In the genomic region with DNA sequence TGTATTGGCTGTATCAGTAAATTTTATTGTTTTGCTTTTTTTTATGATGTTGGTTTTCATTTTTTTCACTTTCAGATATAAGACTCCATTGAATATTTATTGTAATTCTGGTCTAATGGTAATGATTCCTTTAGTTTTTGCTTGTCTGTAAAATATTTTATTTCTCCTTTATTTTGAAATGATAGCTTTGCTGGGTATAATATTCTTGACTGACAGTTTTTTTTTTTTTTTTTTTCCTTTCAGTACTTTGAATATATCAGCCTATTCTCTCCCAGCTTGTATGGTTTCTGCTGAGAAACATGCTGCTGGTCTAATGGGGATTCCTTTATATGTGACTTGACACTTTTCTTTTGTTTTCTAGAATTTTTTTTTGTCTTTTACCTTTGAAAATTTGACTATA, we compare ENCODE assay signal across 23 cellular contexts.
"Had no signal": no experiment of that assay in that cellular context is flagged by ENCODE, and none has a peak within 500 bp of the region (broad histone marks: within the 10 kb centered on the region; RNA-seq: fewer than 3 reads in every experiment).

No MANE protein-coding gene starts in this region.

- H3K4me3 ChIP-seq: dorsolateral prefrontal cortex, gastrocnemius medialis, lower lobe of right lung, ovary, sigmoid colon, spleen, testis, tibial artery had no signal

- H3K4me1 ChIP-seq: testis had no signal

- H3K27me3 ChIP-seq: dorsolateral prefrontal cortex, gastrocnemius medialis, ovary, sigmoid colon, spleen, testis, tibial artery had no signal

- DNase-seq: dorsolateral prefrontal cortex; effector CD4-positive, alpha-beta T cell; foreskin fibroblast; gastrocnemius medialis; head of caudate nucleus; left ventricle myocardium superior; lower lobe of right lung; natural killer cell; occipital lobe; ovary; retina; sigmoid colon; spleen; stimulated activated CD4-positive, alpha-beta T cell treated with anti-CD3 and anti-CD28 coated beads, Interleukin-4, amount 100 ng/mL, for 4 hours; stimulated activated naive CD8-positive, alpha-beta T cell treated with anti-CD3 and anti-CD28 coated beads, Interleukin-15, Interleukin-2, amounts not matched to agents 100 U/mL and 50 U/mL, for 24 hours; substantia nigra; testis; tibial artery had no signal

- H3K36me3 ChIP-seq: gastrocnemius medialis, lower lobe of right lung, ovary, sigmoid colon had no signal

- H3K27ac ChIP-seq: dorsolateral prefrontal cortex, epithelial cell of prostate, gastrocnemius medialis, lower lobe of right lung, ovary, sigmoid colon, spleen, testis, tibial artery had no signal

- H3K9me3 ChIP-seq: ovary, testis had no signal

- ATAC-seq: esophagus mucosa; gastrocnemius medialis; left ventricle myocardium superior; lower lobe of right lung; natural killer cell; stimulated activated memory B cell treated with anti-CD40 and anti-IgM and Interleukin-4, amounts not matched to agents 10 μg/mL and 1 μg/mL and 100 μg/mL, for 72 hours; stimulated activated naive CD8-positive, alpha-beta T cell treated with anti-CD3 and anti-CD28 coated beads, Interleukin-15, Interleukin-2, amounts not matched to agents 100 U/mL and 50 U/mL, for 24 hours had no signal

- FAIRE-seq: keratinocyte, urothelium cell line had no signal
